In the genomic region with DNA sequence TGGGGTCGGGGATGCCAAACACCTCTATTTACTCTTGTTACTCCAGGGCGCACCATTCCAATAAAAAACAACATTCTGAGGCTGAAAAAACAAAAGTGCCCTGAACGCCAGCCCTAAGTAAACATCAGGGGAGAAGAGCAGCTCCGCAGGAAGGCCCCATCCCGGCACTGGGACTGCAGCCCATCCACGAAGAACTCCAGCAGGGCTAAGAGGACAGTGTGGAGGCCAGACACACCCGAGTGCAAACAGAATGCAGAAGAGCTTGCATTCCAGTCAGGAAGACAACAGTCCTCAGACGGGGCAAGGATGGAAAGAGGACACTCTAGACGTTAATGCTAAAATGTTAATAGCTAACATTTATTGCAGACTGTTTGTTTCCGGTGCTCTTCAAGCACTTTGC, we compare ENCODE assay signal across 12 cellular contexts. TPM values are rescaled to one million over a fixed set of nuclear protein-coding genes. Genes with fewer than 3 reads are reported as not detected.
DNase-seq lines count a peak whose midpoint lies in the region; ATAC-seq and TF ChIP-seq lines count a peak whose summit lies in the region.
"Had no signal": no experiment of that assay in that cellular context is flagged by ENCODE, and none has a peak within 500 bp of the region (broad histone marks: within the 10 kb centered on the region; RNA-seq: fewer than 3 reads in every experiment).

No MANE protein-coding gene starts in this region.

- intact Hi-C loops in left ventricle myocardium superior (cut with micrococcal nuclease): no loop called here
- intact Hi-C loops in Right ventricle myocardium superior (cut with DNase I): no loop called here
- intact Hi-C loops in upper lobe of right lung (cut with DNase I): no loop called here

- H3K36me3 ChIP-seq in muscle layer of duodenum (ENCODE audit: control insufficient read depth in 1 of 2, insufficient read depth in 2 of 2, low read length in 2 of 2): no peaks in the 10 kb centered on the region
- no peaks in the 10 kb centered on the region for H3K36me3 ChIP-seq in upper lobe of right lung
- H3K36me3 ChIP-seq: vagina had no signal

- H3K27me3 ChIP-seq in muscle layer of duodenum (ENCODE audit: low read depth, low read length) (no peaks in the 10 kb centered on the region), upper lobe of right lung (no peaks in the 10 kb centered on the region)
- H3K27me3 ChIP-seq: vagina had no signal

- peaks cover 0 to 5% of the 10 kb centered on the region in 2 donors for H3K4me1 ChIP-seq in muscle layer of duodenum (ENCODE audit: control insufficient read depth in 1 of 2, insufficient read depth in 2 of 2, low read length in 2 of 2)
- no peaks in the 10 kb centered on the region for H3K4me1 ChIP-seq in upper lobe of right lung

- ATAC-seq in left ventricle myocardium superior (peak; percentile 32), Right ventricle myocardium superior (ENCODE audit: poor library complexity) (no peak), upper lobe of right lung (peak; percentile 3), GM18502 (IDR thresholded peaks at IDR 0.05; ENCODE audit: poor library complexity, unreplicated experiment) (no peak), HG03025 (IDR thresholded peaks at IDR 0.05; ENCODE audit: low FRiP score, unreplicated experiment) (no peak)

- TF ChIP-seq CTCF in coronary artery (IDR thresholded peaks at IDR 0.05) (no peak), upper lobe of right lung (IDR thresholded peaks at IDR 0.05) (no peak)

- no peak overlapping the region for H3K27ac ChIP-seq in coronary artery
- H3K27ac ChIP-seq in muscle layer of duodenum (ENCODE audit: low read length): no peak overlapping the region
- peak overlapping the region; percentile 45 for H3K27ac ChIP-seq in upper lobe of right lung

- H3K4me3 ChIP-seq in coronary artery (peak overlapping the region; percentile 50), muscle layer of duodenum (ENCODE audit: low read depth in 1 of 2, low read length in 2 of 2) (peak overlapping the region; percentile 20 to 34), upper lobe of right lung (no peak overlapping the region)

- DNase-seq in left ventricle myocardium superior: no peak
- DNase-seq in Right ventricle myocardium superior: no peak
- no peak for DNase-seq in coronary artery (ENCODE audit: low spot score)
- DNase-seq in upper lobe of right lung: no peak
- DNase-seq in AG08395 (ENCODE audit: low spot score): no peak
- DNase-seq: NCI-H446 treated with DMSO at 0.1 percent for 48 hours had no signal

- H3K9me3 ChIP-seq in muscle layer of duodenum (ENCODE audit: control insufficient read depth in 1 of 2, low read length in 2 of 2) (no peaks in the 10 kb centered on the region), upper lobe of right lung (no peaks in the 10 kb centered on the region)
- H3K9me3 ChIP-seq: vagina had no signal

RNA-seq across cellular contexts. Expression of a gene that starts 33.0 kb away (rescaled TPM):
- not detected for total RNA-seq in left ventricle myocardium superior
- total RNA-seq in Right ventricle myocardium superior: not detected
- total RNA-seq in upper lobe of right lung: not detected
- total RNA-seq: activated CD4-positive, alpha-beta T cell treated with anti-CD3 and anti-CD28 coated beads, Interleukin-2, amount 10 ng/mL, durations not matched to agents 24 days and 14 days; LHCN-M2; vagina had no signal

Comparison
In these comparisons a context has a peak if more than half of its experiments do, and no peak if none do; other contexts are left out.
1. ATAC-seq: peak in left ventricle myocardium superior (single experiment) and upper lobe of right lung (single experiment); none in Right ventricle myocardium superior (single experiment), GM18502 (single experiment) and HG03025 (single experiment).